In genomic region chr14:54782803-54783659, GRCh38 we compare ENCODE assay signal across 9 cellular contexts.
DNase-seq lines count a peak whose midpoint lies in the region; ATAC-seq and TF ChIP-seq lines count a peak whose summit lies in the region.
"Had no signal": no experiment of that assay in that cellular context is flagged by ENCODE, and none has a peak within 500 bp of the region (broad histone marks: within the 10 kb centered on the region; RNA-seq: fewer than 3 reads in every experiment).

No MANE protein-coding gene starts in this region.

- no peak overlapping the region for H3K18ac ChIP-seq in neuronal stem cell (ENCODE audit: low read length)

- no peak overlapping the region for H2BK12ac ChIP-seq in neuronal stem cell (ENCODE audit: low read length)

- H3K36me3 Mint-ChIP-seq in IgD-negative memory B cell = peaks cover 10% of the 10 kb centered on the region

- H3K27me3 ChIP-seq in neutrophil (peaks cover 14% of the 10 kb centered on the region), neuronal stem cell (ENCODE audit: control insufficient read depth in 3 of 3, insufficient read depth in 3 of 3, low read depth in 1 of 3, low read length in 3 of 3) (no peaks in the 10 kb centered on the region)
- H3K27me3 ChIP-seq: SJSA1 had no signal

- peak overlapping the region in 3 of 4 donors; percentile 14 to 43 (median 40) for H3K4me3 Mint-ChIP-seq in IgD-negative memory B cell

- H3K36me3 ChIP-seq in neutrophil (no peaks in the 10 kb centered on the region), neuronal stem cell (replicated peaks in 1 of 2; ENCODE audit: control insufficient read depth in 2 of 2, insufficient read depth in 2 of 2, low read length in 2 of 2) (peaks cover 7 to 88% of the 10 kb centered on the region in 2 donors)

- H2AFZ ChIP-seq in neuronal stem cell (ENCODE audit: low read length) = no peak overlapping the region

- H3K14ac ChIP-seq in neuronal stem cell (ENCODE audit: low read length) = no peak overlapping the region

- no peak overlapping the region for H2AK5ac ChIP-seq in neuronal stem cell (ENCODE audit: low read depth, low read length)

- H3K4ac ChIP-seq in neuronal stem cell (ENCODE audit: low read length) = no peak overlapping the region

- H3K23ac ChIP-seq in neuronal stem cell (ENCODE audit: low read depth, low read length, poor library complexity) = no peak overlapping the region

- H4K91ac ChIP-seq in neuronal stem cell (ENCODE audit: low read depth, low read length, poor library complexity) = no peak overlapping the region

- H2BK5ac ChIP-seq in neuronal stem cell (ENCODE audit: low read length) = no peak overlapping the region

- ATAC-seq in GM18508 (IDR thresholded peaks at IDR 0.05; ENCODE audit: insufficient read depth, unreplicated experiment) = peak; percentile 69
- ATAC-seq in GM21529 (IDR thresholded peaks at IDR 0.05; ENCODE audit: unreplicated experiment) = peak; percentile 89

- DNase-seq in cardiac fibroblast (ENCODE audit: low read depth in 2 of 2) (no peak), inferior parietal cortex (ENCODE audit: extremely low spot score) (no peak), neuronal stem cell (ENCODE audit: low spot score) (no peak), EL (no peak)

- H4K8ac ChIP-seq in neuronal stem cell (ENCODE audit: low read depth, low read length) = no peak overlapping the region

- peak overlapping the region in 2 of 3 donors; percentile 32 to 67 for H3K27ac Mint-ChIP-seq in IgD-negative memory B cell

- peak overlapping the region; percentile 47 for H3K27ac ChIP-seq in neutrophil
- no peak overlapping the region for H3K27ac ChIP-seq in neuronal stem cell (replicated peaks; ENCODE audit: low read length)
- H3K27ac ChIP-seq: SJSA1 had no signal

- H3K4me3 ChIP-seq in cardiac fibroblast (replicated peaks in 1 of 2; ENCODE audit: low read depth in 2 of 2, low read length in 2 of 2) (no peak overlapping the region), neutrophil (ENCODE audit: low read depth in 1 of 2, low read length in 1 of 2) (no peak overlapping the region), neuronal stem cell (ENCODE audit: low read length in 2 of 2) (no peak overlapping the region)
- H3K4me3 ChIP-seq: SJSA1 had no signal

- WGBS in neuronal stem cell (ENCODE audit: extremely low coverage in 2 of 2, insufficient read length in 2 of 2, insufficient replicate concordance in 1 of 2), 2 donors = no CpG with 5 or more reads among the region's 14 CpGs

- H3K4me1 ChIP-seq in neutrophil (ENCODE audit: control insufficient read depth in 1 of 2, insufficient read depth in 1 of 2, low read depth in 1 of 2, low read length in 1 of 2) = peaks cover 0 to 10% of the 10 kb centered on the region in 2 experiments
- no peaks in the 10 kb centered on the region for H3K4me1 ChIP-seq in neuronal stem cell (ENCODE audit: control insufficient read depth in 2 of 2, insufficient read depth in 1 of 2, low read depth in 1 of 2, low read length in 2 of 2)
- H3K4me1 ChIP-seq: SJSA1 had no signal

- TF ChIP-seq CTCF in cardiac fibroblast (IDR thresholded peaks at IDR 0.05; ENCODE audit: low read depth, low read length) (peak; percentile 16), neutrophil (IDR thresholded peaks at IDR 0.05) (no peak)

- no peaks in the 10 kb centered on the region for H3K27me3 Mint-ChIP-seq in IgD-negative memory B cell

- no peaks in the 10 kb centered on the region for H3K79me1 ChIP-seq in neuronal stem cell (ENCODE audit: low read depth, low read length)

- H3K9me3 ChIP-seq in neutrophil (no peaks in the 10 kb centered on the region), neuronal stem cell (replicated peaks in 1 of 2; ENCODE audit: control insufficient read depth in 2 of 2, insufficient read depth in 1 of 2, low read depth in 1 of 2, low read length in 2 of 2) (no peaks in the 10 kb centered on the region)
- H3K9me3 ChIP-seq: SJSA1 had no signal

- no peak overlapping the region for H3K9ac ChIP-seq in neuronal stem cell (ENCODE audit: low read depth, low read length, poor library complexity)

- no peak overlapping the region for H2BK120ac ChIP-seq in neuronal stem cell (ENCODE audit: low read depth, low read length)

- no peak overlapping the region for H2BK15ac ChIP-seq in neuronal stem cell (ENCODE audit: low read length)

- H3K4me2 ChIP-seq in neuronal stem cell (ENCODE audit: insufficient read depth, low read length, poor library complexity, severe bottlenecking) = no peak overlapping the region

- peaks cover 8 to 12% (median 9%) of the 10 kb centered on the region in 3 donors for H3K4me1 Mint-ChIP-seq in IgD-negative memory B cell

- H3K9me3 Mint-ChIP-seq in IgD-negative memory B cell = no peaks in the 10 kb centered on the region
